In genomic region chr1:234655328-234656069, GRCh38 we compare ENCODE assay signal across 14 cellular contexts. TPM values are rescaled to one million over a fixed set of nuclear protein-coding genes. Genes with fewer than 3 reads are reported as not detected.
DNase-seq lines count a peak whose midpoint lies in the region; TF ChIP-seq lines count a peak whose summit lies in the region.
"Had no signal": no experiment of that assay in that cellular context is flagged by ENCODE, and none has a peak within 500 bp of the region (broad histone marks: within the 10 kb centered on the region; RNA-seq: fewer than 3 reads in every experiment).

No MANE protein-coding gene starts in this region.

- H4K20me1 ChIP-seq in H9 (ENCODE audit: control insufficient read depth, insufficient read depth, insufficient read length): no peaks in the 10 kb centered on the region
- no peaks in the 10 kb centered on the region for H4K20me1 ChIP-seq in PC-9 (ENCODE audit: insufficient read depth)
- H4K20me1 ChIP-seq in osteoblast (ENCODE audit: insufficient read depth, low read length): no peaks in the 10 kb centered on the region

- peaks cover 12% of the 10 kb centered on the region for H3K4me1 ChIP-seq in H9 (ENCODE audit: insufficient read depth, low read length)
- H3K4me1 ChIP-seq in PC-9 (replicated peaks; ENCODE audit: insufficient read depth): peaks cover 55% of the 10 kb centered on the region
- no peaks in the 10 kb centered on the region for H3K4me1 ChIP-seq in colonic mucosa
- peaks cover 45% of the 10 kb centered on the region for H3K4me1 ChIP-seq in osteoblast (ENCODE audit: insufficient read depth, low read length)

- H3K4me3 ChIP-seq in PC-9 (peak overlapping the region; percentile 69), colonic mucosa (no peak overlapping the region), osteoblast (ENCODE audit: insufficient read depth, low read length) (peak overlapping the region; percentile 66)

- no peaks in the 10 kb centered on the region for H3K79me1 ChIP-seq in H9 (ENCODE audit: insufficient read depth, low read depth, low read length, poor library complexity, severe bottlenecking)

- H3K9me3 ChIP-seq in H9 (ENCODE audit: control insufficient read depth, low read depth, low read length) (no peaks in the 10 kb centered on the region), PC-9 (ENCODE audit: insufficient read depth, low read depth) (0 out of 2 replicates have a peak, but pooled peaks cover 3% of the 10 kb centered on the region), colonic mucosa (no peaks in the 10 kb centered on the region), osteoblast (ENCODE audit: low read depth, low read length) (no peaks in the 10 kb centered on the region)

- H2BK12ac ChIP-seq in H9 (ENCODE audit: insufficient read length, low read depth, low read length): no peak overlapping the region

- H4K5ac ChIP-seq in H9 (ENCODE audit: insufficient read length, low read depth, low read length): no peak overlapping the region

- H3F3A ChIP-seq in PC-9 (ENCODE audit: insufficient read depth, low read depth): peaks cover 56% of the 10 kb centered on the region

- intact Hi-C loops in PC-9 (cut with micrococcal nuclease; ENCODE audit: unreplicated experiment): loop anchor here (1.0 to 5.0 kb wide), 7 partner anchors 23 to 342 kb away; no protein-coding TSS in a partner anchor
- intact Hi-C loops in colonic mucosa (cut with DNase I): no loop called here
- intact Hi-C loops in activated CD4-positive, alpha-beta memory T cell treated with anti-CD3 and anti-CD28 coated beads for 36 hours (cut with micrococcal nuclease): no loop called here

- POLR2A ChIA-PET in PC-9 (lab: Charles Lee; ENCODE audit: unreplicated experiment): interaction anchor here (0.6 to 3.9 kb wide), 5 partner anchors 17 to 232 kb away, joined by 3 to 57 read pairs (median 4); no protein-coding TSS in a partner anchor
- POLR2A ChIA-PET in activated CD4-positive, alpha-beta memory T cell treated with anti-CD3 and anti-CD28 coated beads for 36 hours (lab: Charles Lee): no interaction called here

- DNase-seq in H9 (no peak), PC-9 (peak; percentile 58 to 74), colonic mucosa (peak; percentile 15), osteoblast (ENCODE audit: insufficient read length, low spot score, missing footprints) (no peak), HuH-7 (ENCODE audit: low spot score) (no peak), NCI-H2081 (lab: John Stamatoyannopoulos, UW) (no peak)
- no peak for DNase-seq in activated CD4-positive, alpha-beta memory T cell treated with anti-CD3 and anti-CD28 coated beads for 36 hours
- DNase-seq: activated naive CD8-positive, alpha-beta T cell treated with anti-CD3 and anti-CD28 coated beads, Interleukin-2, amount 50 U/mL, for 24 hours; Calu3; NCI-H2171; NCI-H748 treated with DMSO at 0.1 percent for 48 hours; occipital lobe; OCI-M1; stimulated activated naive CD8-positive, alpha-beta T cell treated with anti-CD3 and anti-CD28 coated beads, Interleukin-15, amount 100 ng/mL, for 72 hours had no signal

- H3K23me2 ChIP-seq in H9 (ENCODE audit: insufficient read length, low read depth, low read length, poor library complexity, severe bottlenecking): no peaks in the 10 kb centered on the region

- H3K27ac Mint-ChIP-seq in H9: peak overlapping the region in 1 of 3 experiments; percentile 8; a peak in 1 of 7 replicates
- H3K27ac Mint-ChIP-seq in activated CD4-positive, alpha-beta memory T cell treated with anti-CD3 and anti-CD28 coated beads for 36 hours: no peak overlapping the region
- H3K27ac Mint-ChIP-seq: activated naive CD8-positive, alpha-beta T cell treated with anti-CD3 and anti-CD28 coated beads, Interleukin-2, amount 50 U/mL, for 24 hours; stimulated activated naive CD8-positive, alpha-beta T cell treated with anti-CD3 and anti-CD28 coated beads, Interleukin-15, amount 100 ng/mL, for 72 hours had no signal

- H3T11ph ChIP-seq in H9 (ENCODE audit: low read length): no peak overlapping the region

- H3K36me3 Mint-ChIP-seq in H9 (ENCODE audit: insufficient read depth in 1 of 3, low read depth in 3 of 3): no peaks in the 10 kb centered on the region
- no peaks in the 10 kb centered on the region for H3K36me3 Mint-ChIP-seq in activated CD4-positive, alpha-beta memory T cell treated with anti-CD3 and anti-CD28 coated beads for 36 hours

- CTCF ChIA-PET in PC-9 (lab: Charles Lee): interaction anchor here (0.6 to 1.0 kb wide), 3 partner anchors 36 to 160 kb away, joined by 3 to 4 read pairs (median 3); no protein-coding TSS in a partner anchor
- CTCF ChIA-PET in activated CD4-positive, alpha-beta memory T cell treated with anti-CD3 and anti-CD28 coated beads for 36 hours (lab: Charles Lee): no interaction called here

- peak overlapping the region; percentile 12; the same call in 1 of the 2 replicates for H3K14ac ChIP-seq in H9 (ENCODE audit: insufficient read depth, low read length)

- no peak overlapping the region for H2BK5ac ChIP-seq in H9 (ENCODE audit: insufficient read length, low read length)

- H2AFZ ChIP-seq in H9 (ENCODE audit: low read length) (no peak overlapping the region), PC-9 (no peak overlapping the region), osteoblast (ENCODE audit: low read length) (no peak overlapping the region)

- no peaks in the 10 kb centered on the region for H3K79me2 ChIP-seq in H9 (ENCODE audit: insufficient read depth, low read length)
- H3K79me2 ChIP-seq in PC-9 (ENCODE audit: low read depth): peaks cover 57% of the 10 kb centered on the region
- peaks cover 27% of the 10 kb centered on the region for H3K79me2 ChIP-seq in osteoblast (ENCODE audit: insufficient read depth, low read length)

- H4K91ac ChIP-seq in H9 (ENCODE audit: insufficient read length, low read depth, low read length): no peak overlapping the region

- H4K8ac ChIP-seq in H9 (replicated peaks; ENCODE audit: insufficient read length, low read depth, low read length): no peak overlapping the region

- no peak overlapping the region for H3K23ac ChIP-seq in H9 (ENCODE audit: insufficient read length, low read depth, low read length)

- H3K56ac ChIP-seq in H9 (ENCODE audit: insufficient read length, low read depth, low read length): no peak overlapping the region

- peaks cover 33 to 39% of the 10 kb centered on the region in 2 experiments for H3K4me1 Mint-ChIP-seq in H9
- H3K4me1 Mint-ChIP-seq in activated CD4-positive, alpha-beta memory T cell treated with anti-CD3 and anti-CD28 coated beads for 36 hours (ENCODE audit: low read depth): peaks cover 15% of the 10 kb centered on the region

- H3K4ac ChIP-seq in H9 (ENCODE audit: low read depth, low read length): no peak overlapping the region

- no TSS peak for BruUV-seq in PC-9 (replicated peaks; lab: Mats Ljungman, UMichigan)

- H3K4me2 ChIP-seq in H9 (ENCODE audit: insufficient read depth, insufficient read length, low read length) (no peak overlapping the region), PC-9 (peak overlapping the region; percentile 92), osteoblast (ENCODE audit: insufficient read depth, low read length) (peak overlapping the region; percentile 84)

- H3K9me2 ChIP-seq in PC-9 (ENCODE audit: insufficient read depth): no peaks in the 10 kb centered on the region

- no peak overlapping the region for H3K27ac ChIP-seq in H9 (ENCODE audit: insufficient read length, low read depth, low read length)
- peak overlapping the region; percentile 99 for H3K27ac ChIP-seq in PC-9
- no peak overlapping the region for H3K27ac ChIP-seq in colonic mucosa
- H3K27ac ChIP-seq in osteoblast (ENCODE audit: low read depth, low read length): peak overlapping the region; percentile 99

- H3K27me3 Mint-ChIP-seq in H9 (ENCODE audit: low read depth): peaks cover 4% of the 10 kb centered on the region; the same call in 1 of the 2 replicates
- H3K27me3 Mint-ChIP-seq in activated CD4-positive, alpha-beta memory T cell treated with anti-CD3 and anti-CD28 coated beads for 36 hours: no peaks in the 10 kb centered on the region
- H3K27me3 Mint-ChIP-seq: activated naive CD8-positive, alpha-beta T cell treated with anti-CD3 and anti-CD28 coated beads, Interleukin-2, amount 50 U/mL, for 24 hours; stimulated activated naive CD8-positive, alpha-beta T cell treated with anti-CD3 and anti-CD28 coated beads, Interleukin-15, amount 100 ng/mL, for 72 hours had no signal

- no CpG with 5 or more reads among the region's 8 CpGs for WGBS in H9 (ENCODE audit: extremely low coverage, insufficient read length, low lambda C conversion rate)

- no peak overlapping the region for H2BK20ac ChIP-seq in H9 (ENCODE audit: low read depth, low read length, poor library complexity, severe bottlenecking)

- H2BK15ac ChIP-seq in H9 (ENCODE audit: low read depth, low read length): no peak overlapping the region

- no peak overlapping the region for H3K18ac ChIP-seq in H9 (ENCODE audit: insufficient read length, low read depth, low read length)

- H3K9me3 Mint-ChIP-seq in H9: no peaks in the 10 kb centered on the region; a peak in 1 of 5 replicates
- H3K9me3 Mint-ChIP-seq in activated CD4-positive, alpha-beta memory T cell treated with anti-CD3 and anti-CD28 coated beads for 36 hours: no peaks in the 10 kb centered on the region
- H3K9me3 Mint-ChIP-seq: activated naive CD8-positive, alpha-beta T cell treated with anti-CD3 and anti-CD28 coated beads, Interleukin-2, amount 50 U/mL, for 24 hours; stimulated activated naive CD8-positive, alpha-beta T cell treated with anti-CD3 and anti-CD28 coated beads, Interleukin-15, amount 100 ng/mL, for 72 hours had no signal

- H3K27me3 ChIP-seq in H9 (ENCODE audit: insufficient read depth, low read length): no peaks in the 10 kb centered on the region
- no peaks in the 10 kb centered on the region for H3K27me3 ChIP-seq in PC-9 (ENCODE audit: insufficient read depth, low read depth)
- H3K27me3 ChIP-seq in colonic mucosa: no peaks in the 10 kb centered on the region
- H3K27me3 ChIP-seq in osteoblast (ENCODE audit: insufficient read depth, low read length): no peaks in the 10 kb centered on the region

- H2BK120ac ChIP-seq in H9 (ENCODE audit: low read depth, low read length, poor library complexity, severe bottlenecking): no peak overlapping the region

- no peak overlapping the region for H2AK5ac ChIP-seq in H9 (ENCODE audit: insufficient read length, low read length)

- H3K36me3 ChIP-seq in PC-9 (ENCODE audit: low read depth) (peaks cover 5% of the 10 kb centered on the region; the same call in 1 of the 2 replicates), colonic mucosa (no peaks in the 10 kb centered on the region), osteoblast (ENCODE audit: insufficient read depth, low read length) (no peaks in the 10 kb centered on the region)

- H3K9ac ChIP-seq in H9 (ENCODE audit: extremely low read depth, insufficient read length, low read length) (no peak overlapping the region), colonic mucosa (ENCODE audit: low read depth in 2 of 2, low read length in 2 of 2) (no peak overlapping the region)

- TF ChIP-seq CTCF in H9 (conservative IDR thresholded peaks at IDR 0.05) (no peak), PC-9 (conservative IDR thresholded peaks at IDR 0.05) (no peak), colonic mucosa (IDR thresholded peaks at IDR 0.05) (no peak), osteoblast (IDR thresholded peaks at IDR 0.05; ENCODE audit: extremely low read depth, low read depth, low read length) (no peak)

- H3K4me3 Mint-ChIP-seq in H9: no peak overlapping the region
- no peak overlapping the region for H3K4me3 Mint-ChIP-seq in activated CD4-positive, alpha-beta memory T cell treated with anti-CD3 and anti-CD28 coated beads for 36 hours
- H3K4me3 Mint-ChIP-seq: activated naive CD8-positive, alpha-beta T cell treated with anti-CD3 and anti-CD28 coated beads, Interleukin-2, amount 50 U/mL, for 24 hours; stimulated activated naive CD8-positive, alpha-beta T cell treated with anti-CD3 and anti-CD28 coated beads, Interleukin-15, amount 100 ng/mL, for 72 hours had no signal

RNA-seq across cellular contexts. Expression of gene IRF2BP2, which starts 45.5 kb away (rescaled TPM):
- total RNA-seq in H9 (2021) (80.2 and 80.3 TPM in 2 replicates), PC-9 (2021) (80.7 and 122 TPM in 2 replicates), colonic mucosa (100 to 1,000 TPM; 157 to 164 TPM), osteoblast (159 and 172 TPM in 2 replicates)
- 100 to 1,000 TPM; 139 to 147 TPM for total RNA-seq in activated CD4-positive, alpha-beta memory T cell treated with anti-CD3 and anti-CD28 coated beads for 36 hours

Comparison
In these comparisons a context has a peak if more than half of its experiments do, and no peak if none do; other contexts are left out.
1. DNase-seq: peak in PC-9 (2 of 2) and colonic mucosa (single experiment); none in H9 (single experiment), osteoblast (single experiment), HuH-7 (single experiment), activated CD4-positive, alpha-beta memory T cell treated with anti-CD3 and anti-CD28 coated beads for 36 hours (single experiment) and NCI-H2081 (0 of 2).
2. H3K27ac ChIP-seq: peak in PC-9 (single experiment) and osteoblast (single experiment); none in H9 (single experiment) and colonic mucosa (single experiment).